In genomic region chr3:64551697-64552096, GRCh38 we compare ENCODE assay signal across 21 cellular contexts.
"Had no signal": no experiment of that assay in that cellular context is flagged by ENCODE, and none has a peak within 500 bp of the region (broad histone marks: within the 10 kb centered on the region; RNA-seq: fewer than 3 reads in every experiment).

No MANE protein-coding gene starts in this region.

- H3K4me1 ChIP-seq: upper lobe of left lung had no signal

- H3K4me3 ChIP-seq: cardiac muscle cell, lower lobe of right lung, right atrium auricular region, skin epidermis, upper lobe of left lung had no signal

- H3K27me3 ChIP-seq: cardiac muscle cell, right atrium auricular region, upper lobe of left lung had no signal

- H3K9me3 ChIP-seq: lower lobe of right lung, right atrium auricular region, upper lobe of left lung had no signal

- FAIRE-seq: keratinocyte had no signal

- DNase-seq: activated CD4-positive, alpha-beta memory T cell treated with anti-CD3 and anti-CD28 coated beads for 36 hours; activated CD4-positive, alpha-beta T cell treated with anti-CD3 and anti-CD28 coated beads for 4 hours; activated gamma-delta T cell treated with Interleukin-2 at 50 U/mL for 16 hours; activated naive CD8-positive, alpha-beta T cell treated with anti-CD3 and anti-CD28 coated beads for 36 hours; activated T-cell treated with anti-CD3 and anti-CD28 coated beads for 4 hours; amniotic stem cell; effector memory CD4-positive, alpha-beta T cell; foreskin fibroblast; hypothalamus; lower lobe of right lung; nephron progenitor cell; occipital lobe; posterior cingulate gyrus; SW 1271; T-helper 2 cell had no signal

- ATAC-seq: WTC11 had no signal

- H3K27ac ChIP-seq: cardiac muscle cell, lower lobe of right lung, right atrium auricular region, skin epidermis, upper lobe of left lung had no signal
